ENCODE assay signal across 8 cellular contexts in genomic region chr7:44580945-44581344, GRCh38. TPM values are rescaled to one million over a fixed set of nuclear protein-coding genes. Genes with fewer than 3 reads are reported as not detected.
DNase-seq lines count a peak whose midpoint lies in the region; ATAC-seq and TF ChIP-seq lines count a peak whose summit lies in the region.

No MANE protein-coding gene starts in this region.

- H3K27me3 Mint-ChIP-seq in activated naive CD4-positive, alpha-beta T cell treated with anti-CD3 and anti-CD28 coated beads for 36 hours (ENCODE audit: low read depth), result peaks cover 2% of the 10 kb centered on the region
- H3K27me3 Mint-ChIP-seq in type B pancreatic cell, result peaks cover 7% of the 10 kb centered on the region

- no peak for TF ChIP-seq CTCF in right lobe of liver (IDR thresholded peaks at IDR 0.05)
- no peak for TF ChIP-seq CTCF in type B pancreatic cell (conservative IDR thresholded peaks at IDR 0.05)

- peaks cover 31% of the 10 kb centered on the region for H3K36me3 Mint-ChIP-seq in activated naive CD4-positive, alpha-beta T cell treated with anti-CD3 and anti-CD28 coated beads for 36 hours (ENCODE audit: low read depth)
- H3K36me3 Mint-ChIP-seq in type B pancreatic cell, result peaks cover 16% of the 10 kb centered on the region

- H3K36me3 ChIP-seq in adipocyte (ENCODE audit: control insufficient read depth, insufficient read depth, low read length, severe bottlenecking) (peaks cover 27% of the 10 kb centered on the region), right lobe of liver (peaks cover 0 to 30% (median 6%) of the 10 kb centered on the region in 4 donors)

- H3K9me3 ChIP-seq in adipocyte (ENCODE audit: control insufficient read depth, low read length) (no peaks in the 10 kb centered on the region), right lobe of liver (no peaks in the 10 kb centered on the region)

- WGBS in right lobe of liver (ENCODE audit: insufficient coverage, low coverage, low lambda C conversion rate, missing lambda C conversion rate), result 49% methylated on average over 3 of the region's 6 CpGs

- no peak for DNase-seq in activated naive CD4-positive, alpha-beta T cell treated with anti-CD3 and anti-CD28 coated beads for 36 hours
- no peak for DNase-seq in activated naive CD4-positive, alpha-beta T cell treated with anti-CD3 and anti-CD28 coated beads, Interleukin-2, amount 50 U/mL, for 16 hours
- no peak for DNase-seq in adipocyte (ENCODE audit: low read depth)
- DNase-seq in right lobe of liver, result no peak
- no peak for DNase-seq in type B pancreatic cell (ENCODE audit: extremely low spot score, unreplicated experiment)
- no peak for DNase-seq in NCI-H2227 (lab: John Stamatoyannopoulos, UW; ENCODE audit: unreplicated experiment)

- H3K4me1 Mint-ChIP-seq in activated naive CD4-positive, alpha-beta T cell treated with anti-CD3 and anti-CD28 coated beads for 36 hours (ENCODE audit: low read depth), result peaks cover 36% of the 10 kb centered on the region
- H3K4me1 Mint-ChIP-seq in type B pancreatic cell (ENCODE audit: unreplicated experiment), result peaks cover 17% of the 10 kb centered on the region

- H3K27ac Mint-ChIP-seq in activated naive CD4-positive, alpha-beta T cell treated with anti-CD3 and anti-CD28 coated beads for 36 hours, result peak overlapping the region; percentile 87
- peak overlapping the region; percentile 98 for H3K27ac Mint-ChIP-seq in type B pancreatic cell

- H3K27me3 ChIP-seq in adipocyte (replicated peaks; ENCODE audit: control insufficient read depth, insufficient read depth, low read length), result no peaks in the 10 kb centered on the region
- H3K27me3 ChIP-seq in right lobe of liver, result no peaks in the 10 kb centered on the region

- H3K9me3 Mint-ChIP-seq in activated naive CD4-positive, alpha-beta T cell treated with anti-CD3 and anti-CD28 coated beads for 36 hours, result no peaks in the 10 kb centered on the region
- no peaks in the 10 kb centered on the region for H3K9me3 Mint-ChIP-seq in type B pancreatic cell

- intact Hi-C loops in activated naive CD4-positive, alpha-beta T cell treated with anti-CD3 and anti-CD28 coated beads for 36 hours (cut with micrococcal nuclease), result loop anchor here (5.0 kb wide), 1 partner anchor 324 kb away; no protein-coding TSS in a partner anchor
- intact Hi-C loops in right lobe of liver (cut with DNase I), result loop anchor here in 1 of 2 donors (10.0 kb wide), 1 partner anchor 264 kb away; the partner anchor contains the start of gene H2AZ2

- H3K4me1 ChIP-seq in adipocyte (ENCODE audit: control insufficient read depth, insufficient read depth, low read length) (peaks cover 13% of the 10 kb centered on the region), right lobe of liver (peaks cover 0 to 14% (median 5%) of the 10 kb centered on the region in 4 donors)

- ATAC-seq in right lobe of liver (no peak), HG03196 (IDR thresholded peaks at IDR 0.05; ENCODE audit: unreplicated experiment) (no peak), GM21723 (IDR thresholded peaks at IDR 0.05; ENCODE audit: unreplicated experiment) (no peak)

- peak overlapping the region in 1 of 3 donors; percentile 96 for H3K27ac ChIP-seq in right lobe of liver

- CTCF ChIA-PET in activated naive CD4-positive, alpha-beta T cell treated with anti-CD3 and anti-CD28 coated beads for 36 hours (lab: Charles Lee), result interaction anchor here (0.9 to 3.5 kb wide), 3 partner anchors 16 to 265 kb away, joined by 3 to 16 read pairs (median 4); no protein-coding TSS in a partner anchor

- no peak for TF ChIP-seq POLR2A in right lobe of liver (IDR thresholded peaks at IDR 0.05)

- peak overlapping the region; percentile 95 for H3K4me3 ChIP-seq in adipocyte (ENCODE audit: low read length)
- peak overlapping the region; percentile 84 to 94 (median 93) for H3K4me3 ChIP-seq in right lobe of liver

- peak overlapping the region; percentile 96 for H3K9ac ChIP-seq in adipocyte (ENCODE audit: low read length)

- H3K4me3 Mint-ChIP-seq in activated naive CD4-positive, alpha-beta T cell treated with anti-CD3 and anti-CD28 coated beads for 36 hours, result peak overlapping the region; percentile 90
- peak overlapping the region; percentile 92 for H3K4me3 Mint-ChIP-seq in type B pancreatic cell

RNA-seq across cellular contexts. Expression of gene TMED4, which starts 1.1 kb away (rescaled TPM):
- 10 to 100 TPM; 77.3 to 81.8 TPM for total RNA-seq in activated naive CD4-positive, alpha-beta T cell treated with anti-CD3 and anti-CD28 coated beads for 36 hours
- total RNA-seq in right lobe of liver (10 to 100 TPM; 32.5 to 91.1 (median 41.7) TPM), type B pancreatic cell (ENCODE audit: low replicate concordance) (92.8 and 97.1 TPM in 2 replicates)

RNA-seq across cellular contexts. Expression of gene DDX56, which starts 7.2 kb away (rescaled TPM):
- 10 to 100 TPM; 65.8 to 74.0 TPM for total RNA-seq in activated naive CD4-positive, alpha-beta T cell treated with anti-CD3 and anti-CD28 coated beads for 36 hours
- 10 to 100 TPM; 31.8 to 42.2 (median 36.5) TPM for total RNA-seq in right lobe of liver
- total RNA-seq in type B pancreatic cell (ENCODE audit: low replicate concordance), result 86.5 and 100 TPM in 2 replicates

RNA-seq across cellular contexts. Expression of gene OGDH, which starts 25.5 kb away (rescaled TPM):
- 10 to 100 TPM; 73.9 to 78.4 TPM for total RNA-seq in activated naive CD4-positive, alpha-beta T cell treated with anti-CD3 and anti-CD28 coated beads for 36 hours
- total RNA-seq in right lobe of liver (10 to 100 TPM; 46.6 to 63.2 (median 55.8) TPM), type B pancreatic cell (ENCODE audit: low replicate concordance) (92.8 and 122 TPM in 2 replicates)

RNA-seq across cellular contexts. Expression of gene NPC1L1, which starts 39.8 kb away (rescaled TPM):
- not detected for total RNA-seq in activated naive CD4-positive, alpha-beta T cell treated with anti-CD3 and anti-CD28 coated beads for 36 hours
- 10 to 100 TPM; 17.0 to 49.8 (median 21.1) TPM for total RNA-seq in right lobe of liver
- total RNA-seq in type B pancreatic cell (ENCODE audit: low replicate concordance), result 8.8 and 11.0 TPM in 2 replicates
